In genomic region chr1:104028670-104029069, GRCh38 we compare ENCODE assay signal across 13 cellular contexts.
"Had no signal": no experiment of that assay in that cellular context is flagged by ENCODE, and none has a peak within 500 bp of the region (broad histone marks: within the 10 kb centered on the region; RNA-seq: fewer than 3 reads in every experiment).

No MANE protein-coding gene starts in this region.

- ATAC-seq: activated T-helper 17 cell treated with anti-CD3 and anti-CD28 coated beads, Interleukin-2, amount 50 U/mL, for 72 hours; foreskin keratinocyte; heart left ventricle; left colon; naive thymus-derived CD4-positive, alpha-beta T cell had no signal

- DNase-seq: activated B cell treated with CpG ODN at 0.5 μM for 24 hours; activated CD4-positive, alpha-beta T cell treated with anti-CD3 and anti-CD28 coated beads, Interleukin-2, amount 10 ng/mL, durations not matched to agents 24 days and 14 days; activated naive CD4-positive, alpha-beta T cell treated with anti-CD3 and anti-CD28 coated beads, Interleukin-2, amount 10 ng/mL, durations not matched to agents 7 days and 5 days; activated T-cell treated with anti-CD3 and anti-CD28 coated beads for 4 hours; foreskin keratinocyte; heart left ventricle; left colon; naive thymus-derived CD4-positive, alpha-beta T cell; posterior cingulate gyrus; stimulated activated CD4-positive, alpha-beta T cell treated with anti-CD3 and anti-CD28 coated beads, Interleukin-4, amount 100 ng/mL, for 4 hours; tibial artery; uterus had no signal

- H3K4me3 Mint-ChIP-seq: activated B cell treated with CpG ODN at 0.5 μM for 24 hours; activated CD4-positive, alpha-beta T cell treated with anti-CD3 and anti-CD28 coated beads, Interleukin-2, amount 10 ng/mL, durations not matched to agents 24 days and 14 days; activated naive CD4-positive, alpha-beta T cell treated with anti-CD3 and anti-CD28 coated beads, Interleukin-2, amount 10 ng/mL, durations not matched to agents 7 days and 5 days; activated T-helper 17 cell treated with anti-CD3 and anti-CD28 coated beads, Interleukin-2, amount 50 U/mL, for 72 hours; naive thymus-derived CD4-positive, alpha-beta T cell had no signal

- H3K4me1 Mint-ChIP-seq: activated B cell treated with CpG ODN at 0.5 μM for 24 hours; activated CD4-positive, alpha-beta T cell treated with anti-CD3 and anti-CD28 coated beads, Interleukin-2, amount 10 ng/mL, durations not matched to agents 24 days and 14 days; activated naive CD4-positive, alpha-beta T cell treated with anti-CD3 and anti-CD28 coated beads, Interleukin-2, amount 10 ng/mL, durations not matched to agents 7 days and 5 days; activated T-helper 17 cell treated with anti-CD3 and anti-CD28 coated beads, Interleukin-2, amount 50 U/mL, for 72 hours; naive thymus-derived CD4-positive, alpha-beta T cell had no signal

- H3K9me3 Mint-ChIP-seq: activated B cell treated with CpG ODN at 0.5 μM for 24 hours; activated CD4-positive, alpha-beta T cell treated with anti-CD3 and anti-CD28 coated beads, Interleukin-2, amount 10 ng/mL, durations not matched to agents 24 days and 14 days; activated T-helper 17 cell treated with anti-CD3 and anti-CD28 coated beads, Interleukin-2, amount 50 U/mL, for 72 hours had no signal

- H3K36me3 Mint-ChIP-seq: activated naive CD4-positive, alpha-beta T cell treated with anti-CD3 and anti-CD28 coated beads, Interleukin-2, amount 10 ng/mL, durations not matched to agents 7 days and 5 days; naive thymus-derived CD4-positive, alpha-beta T cell had no signal

- H3K27me3 Mint-ChIP-seq: activated B cell treated with CpG ODN at 0.5 μM for 24 hours; activated CD4-positive, alpha-beta T cell treated with anti-CD3 and anti-CD28 coated beads, Interleukin-2, amount 10 ng/mL, durations not matched to agents 24 days and 14 days; activated naive CD4-positive, alpha-beta T cell treated with anti-CD3 and anti-CD28 coated beads, Interleukin-2, amount 10 ng/mL, durations not matched to agents 7 days and 5 days; activated T-helper 17 cell treated with anti-CD3 and anti-CD28 coated beads, Interleukin-2, amount 50 U/mL, for 72 hours; naive thymus-derived CD4-positive, alpha-beta T cell had no signal

- H3K27ac Mint-ChIP-seq: activated B cell treated with CpG ODN at 0.5 μM for 24 hours; activated CD4-positive, alpha-beta T cell treated with anti-CD3 and anti-CD28 coated beads, Interleukin-2, amount 10 ng/mL, durations not matched to agents 24 days and 14 days; activated naive CD4-positive, alpha-beta T cell treated with anti-CD3 and anti-CD28 coated beads, Interleukin-2, amount 10 ng/mL, durations not matched to agents 7 days and 5 days; activated T-helper 17 cell treated with anti-CD3 and anti-CD28 coated beads, Interleukin-2, amount 50 U/mL, for 72 hours; naive thymus-derived CD4-positive, alpha-beta T cell had no signal
